36 cellular contexts compared by ENCODE assay signal in the genomic region with DNA sequence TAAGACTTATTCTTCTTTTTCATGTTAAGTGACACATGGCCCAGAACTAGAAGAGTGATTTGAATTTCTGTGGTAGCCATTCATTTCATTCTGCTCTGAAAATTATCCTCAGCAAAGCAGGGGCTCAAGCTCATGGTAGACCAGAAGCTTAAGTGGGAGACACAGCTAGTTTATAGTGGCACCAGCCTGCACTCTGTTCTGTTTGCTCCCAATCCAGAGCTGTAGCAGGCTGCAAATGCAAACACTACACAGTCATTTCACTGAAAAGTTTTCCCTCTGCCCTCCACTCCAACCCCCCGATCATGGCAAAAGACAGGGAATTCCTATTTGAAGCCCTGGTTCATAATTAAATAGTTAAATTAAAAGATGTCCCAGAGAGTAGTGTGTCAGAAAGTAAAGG. TPM values are rescaled to one million over a fixed set of nuclear protein-coding genes. Genes with fewer than 3 reads are reported as not detected.
"Had no signal": no experiment of that assay in that cellular context is flagged by ENCODE, and none has a peak within 500 bp of the region (broad histone marks: within the 10 kb centered on the region; RNA-seq: fewer than 3 reads in every experiment).

No MANE protein-coding gene starts in this region.

- H3K27ac Mint-ChIP-seq: activated CD4-positive, alpha-beta memory T cell treated with anti-CD3 and anti-CD28 coated beads for 36 hours; activated CD4-positive, alpha-beta T cell treated with anti-CD3 and anti-CD28 coated beads, Interleukin-2, amount 10 ng/mL, durations not matched to agents 24 days and 14 days; activated CD8-positive, alpha-beta T cell treated with anti-CD3 and anti-CD28 coated beads for 36 hours; activated naive CD4-positive, alpha-beta T cell treated with anti-CD3 and anti-CD28 coated beads, Interleukin-2, amount 10 ng/mL, durations not matched to agents 7 days and 5 days; activated naive CD4-positive, alpha-beta T cell treated with anti-CD3 and anti-CD28 coated beads, Interleukin-2, amount 50 U/mL, for 24 hours; activated naive CD8-positive, alpha-beta T cell; activated naive CD8-positive, alpha-beta T cell treated with anti-CD3 and anti-CD28 coated beads, Interleukin-2, amount 10 ng/mL, durations not matched to agents 7 days and 5 days; activated naive CD8-positive, alpha-beta T cell treated with anti-CD3 and anti-CD28 coated beads, Interleukin-2, amount 50 U/mL, for 24 hours; activated T-cell treated with anti-CD3 and anti-CD28 coated beads, Interleukin-2, amount 50 U/mL, for 24 hours; activated T-helper 2 cell treated with anti-CD3 and anti-CD28 coated beads, Interferon-gamma antibody, Interleukin-2, Interleukin-4, amounts not matched to agents 10 μg/mL and 5 μg/mL and 100 μg/mL, durations not matched to agents 14 hours and 24 hours and 36 hours; brain; T-helper 1 cell treated with Interleukin-12 subunit alpha and Interleukin-12 subunit beta and Interleukin-4 antibody, amounts not matched to agents 30 μg/mL and 1 μg/mL, for 36 hours; T-helper 2 cell treated with Interferon-gamma antibody and Interleukin-4, amounts not matched to agents 5 μg/mL and 100 μg/mL, for 36 hours had no signal

- H3K4me1 Mint-ChIP-seq: activated CD4-positive, alpha-beta T cell treated with anti-CD3 and anti-CD28 coated beads, Interleukin-2, amount 10 ng/mL, durations not matched to agents 24 days and 14 days; activated naive CD4-positive, alpha-beta T cell treated with anti-CD3 and anti-CD28 coated beads, Interleukin-2, amount 10 ng/mL, durations not matched to agents 7 days and 5 days; activated naive CD4-positive, alpha-beta T cell treated with anti-CD3 and anti-CD28 coated beads, Interleukin-2, amount 50 U/mL, for 24 hours; activated naive CD8-positive, alpha-beta T cell treated with anti-CD3 and anti-CD28 coated beads, Interleukin-2, amount 10 ng/mL, durations not matched to agents 7 days and 5 days; activated naive CD8-positive, alpha-beta T cell treated with anti-CD3 and anti-CD28 coated beads, Interleukin-2, amount 50 U/mL, for 24 hours; central memory CD8-positive, alpha-beta T cell had no signal

- ATAC-seq: activated CD4-positive, CD25-positive, alpha-beta regulatory T cell treated with anti-CD3 and anti-CD28 coated beads, Interleukin-2, amount 50 U/mL, for 24 hours; activated CD8-positive, alpha-beta T cell treated with anti-CD3 and anti-CD28 coated beads for 36 hours; activated naive CD8-positive, alpha-beta T cell treated with anti-CD3 and anti-CD28 coated beads, Interleukin-2, amount 50 U/mL, for 24 hours had no signal

- H3K36me3 Mint-ChIP-seq: activated CD4-positive, alpha-beta memory T cell treated with anti-CD3 and anti-CD28 coated beads for 36 hours; activated naive CD4-positive, alpha-beta T cell treated with anti-CD3 and anti-CD28 coated beads, Interleukin-2, amount 10 ng/mL, durations not matched to agents 7 days and 5 days; activated naive CD4-positive, alpha-beta T cell treated with anti-CD3 and anti-CD28 coated beads, Interleukin-2, amount 50 U/mL, for 24 hours; activated naive CD8-positive, alpha-beta T cell; activated naive CD8-positive, alpha-beta T cell treated with anti-CD3 and anti-CD28 coated beads, Interleukin-2, amount 10 ng/mL, durations not matched to agents 7 days and 5 days had no signal

- DNase-seq: activated CD4-positive, alpha-beta memory T cell treated with anti-CD3 and anti-CD28 coated beads for 36 hours; activated CD4-positive, alpha-beta T cell treated with anti-CD3 and anti-CD28 coated beads for 4 hours; activated CD4-positive, alpha-beta T cell treated with anti-CD3 and anti-CD28 coated beads, Interleukin-2, amount 10 ng/mL, durations not matched to agents 24 days and 14 days; activated CD4-positive, alpha-beta T cell treated with anti-CD3 and anti-CD28 coated beads, Interleukin-2, amount 50 U/mL, for 1 hour; activated CD4-positive, alpha-beta T cell treated with anti-CD3 and anti-CD28 coated beads, Interleukin-2, amount 50 U/mL, for 4 hours; activated CD4-positive, CD25-positive, alpha-beta regulatory T cell; activated CD8-positive, alpha-beta memory T cell treated with anti-CD3 and anti-CD28 coated beads, Interleukin-2, amount 50 U/mL, for 48 hours; activated CD8-positive, alpha-beta T cell treated with anti-CD3 and anti-CD28 coated beads for 36 hours; activated effector memory CD4-positive, alpha-beta T cell treated with Interleukin-2 at 50 U/mL for 16 hours; activated gamma-delta T cell; activated naive CD4-positive, alpha-beta T cell treated with anti-CD3 and anti-CD28 coated beads, Interleukin-2, amount 10 ng/mL, durations not matched to agents 7 days and 5 days; activated naive CD4-positive, alpha-beta T cell treated with Interleukin-2 at 50 U/mL for 16 hours; activated naive CD8-positive, alpha-beta T cell treated with anti-CD3 and anti-CD28 coated beads, Interleukin-2, amount 10 ng/mL, durations not matched to agents 7 days and 5 days; activated naive CD8-positive, alpha-beta T cell treated with anti-CD3 and anti-CD28 coated beads, Interleukin-2, amount 50 U/mL, for 24 hours; activated T-cell treated with anti-CD3 and anti-CD28 coated beads, Interleukin-2, amount 50 U/mL, for 24 hours; activated T-cell treated with anti-CD3 and anti-CD28 coated beads, Interleukin-2, amount 50 U/mL, for 48 hours; amygdala; anterior cingulate cortex; caudate nucleus; cerebellar nuclear complex; T-helper 1 cell; T-helper 2 cell; T-helper 9 cell had no signal

- H3K9me3 Mint-ChIP-seq: activated CD4-positive, alpha-beta memory T cell treated with anti-CD3 and anti-CD28 coated beads for 36 hours; activated CD4-positive, alpha-beta T cell treated with anti-CD3 and anti-CD28 coated beads, Interleukin-2, amount 10 ng/mL, durations not matched to agents 24 days and 14 days; activated CD8-positive, alpha-beta T cell treated with anti-CD3 and anti-CD28 coated beads for 36 hours; activated naive CD4-positive, alpha-beta T cell treated with anti-CD3 and anti-CD28 coated beads, Interleukin-2, amount 10 ng/mL, durations not matched to agents 7 days and 5 days; activated naive CD4-positive, alpha-beta T cell treated with anti-CD3 and anti-CD28 coated beads, Interleukin-2, amount 50 U/mL, for 24 hours; activated naive CD8-positive, alpha-beta T cell treated with anti-CD3 and anti-CD28 coated beads, Interleukin-2, amount 10 ng/mL, durations not matched to agents 7 days and 5 days; activated naive CD8-positive, alpha-beta T cell treated with anti-CD3 and anti-CD28 coated beads, Interleukin-2, amount 50 U/mL, for 24 hours; activated T-cell treated with anti-CD3 and anti-CD28 coated beads, Interleukin-2, amount 50 U/mL, for 24 hours; activated T-helper 2 cell treated with anti-CD3 and anti-CD28 coated beads, Interferon-gamma antibody, Interleukin-2, Interleukin-4, amounts not matched to agents 10 μg/mL and 5 μg/mL and 100 μg/mL, durations not matched to agents 14 hours and 24 hours and 36 hours; brain; central memory CD8-positive, alpha-beta T cell; T-helper 1 cell treated with Interleukin-12 subunit alpha and Interleukin-12 subunit beta and Interleukin-4 antibody, amounts not matched to agents 30 μg/mL and 1 μg/mL, for 36 hours; T-helper 2 cell treated with Interferon-gamma antibody and Interleukin-4, amounts not matched to agents 5 μg/mL and 100 μg/mL, for 36 hours had no signal

- H3K27me3 Mint-ChIP-seq: activated CD4-positive, alpha-beta memory T cell treated with anti-CD3 and anti-CD28 coated beads for 36 hours; activated CD8-positive, alpha-beta T cell treated with anti-CD3 and anti-CD28 coated beads for 36 hours; activated naive CD4-positive, alpha-beta T cell treated with anti-CD3 and anti-CD28 coated beads, Interleukin-2, amount 50 U/mL, for 24 hours; activated naive CD8-positive, alpha-beta T cell; activated T-cell treated with anti-CD3 and anti-CD28 coated beads, Interleukin-2, amount 50 U/mL, for 24 hours; brain had no signal

- H3K4me3 Mint-ChIP-seq: activated CD4-positive, alpha-beta memory T cell treated with anti-CD3 and anti-CD28 coated beads for 36 hours; activated CD4-positive, alpha-beta T cell treated with anti-CD3 and anti-CD28 coated beads, Interleukin-2, amount 10 ng/mL, durations not matched to agents 24 days and 14 days; activated CD8-positive, alpha-beta T cell treated with anti-CD3 and anti-CD28 coated beads for 36 hours; activated naive CD4-positive, alpha-beta T cell treated with anti-CD3 and anti-CD28 coated beads, Interleukin-2, amount 10 ng/mL, durations not matched to agents 7 days and 5 days; activated naive CD4-positive, alpha-beta T cell treated with anti-CD3 and anti-CD28 coated beads, Interleukin-2, amount 50 U/mL, for 24 hours; activated naive CD8-positive, alpha-beta T cell; activated naive CD8-positive, alpha-beta T cell treated with anti-CD3 and anti-CD28 coated beads, Interleukin-2, amount 10 ng/mL, durations not matched to agents 7 days and 5 days; activated naive CD8-positive, alpha-beta T cell treated with anti-CD3 and anti-CD28 coated beads, Interleukin-2, amount 50 U/mL, for 24 hours; activated T-cell treated with anti-CD3 and anti-CD28 coated beads, Interleukin-2, amount 50 U/mL, for 24 hours; brain; central memory CD8-positive, alpha-beta T cell; T-helper 1 cell treated with Interleukin-12 subunit alpha and Interleukin-12 subunit beta and Interleukin-4 antibody, amounts not matched to agents 30 μg/mL and 1 μg/mL, for 36 hours; T-helper 2 cell treated with Interferon-gamma antibody and Interleukin-4, amounts not matched to agents 5 μg/mL and 100 μg/mL, for 36 hours had no signal

RNA-seq across cellular contexts. Expression of a gene that starts 43.3 kb away (rescaled TPM):
- total RNA-seq: activated CD4-positive, alpha-beta memory T cell treated with anti-CD3 and anti-CD28 coated beads for 36 hours; activated CD4-positive, alpha-beta T cell treated with anti-CD3 and anti-CD28 coated beads, Interleukin-2, amount 10 ng/mL, durations not matched to agents 24 days and 14 days; activated CD8-positive, alpha-beta memory T cell treated with anti-CD3 and anti-CD28 coated beads for 36 hours; activated CD8-positive, alpha-beta T cell treated with anti-CD3 and anti-CD28 coated beads for 36 hours; activated naive CD8-positive, alpha-beta T cell treated with anti-CD3 and anti-CD28 coated beads, Interleukin-2, amount 10 ng/mL, durations not matched to agents 7 days and 5 days; activated T-helper 2 cell treated with anti-CD3 and anti-CD28 coated beads, Interferon-gamma antibody, Interleukin-2, Interleukin-4, amounts not matched to agents 10 μg/mL and 5 μg/mL and 100 μg/mL, durations not matched to agents 14 hours and 24 hours and 36 hours; bronchial epithelial cell; cardiac muscle cell; chondrocyte had no signal

RNA-seq across cellular contexts. Expression of a gene that starts 52.0 kb away (rescaled TPM):
- total RNA-seq: activated CD4-positive, alpha-beta T cell treated with anti-CD3 and anti-CD28 coated beads, Interleukin-2, amount 10 ng/mL, durations not matched to agents 24 days and 14 days; activated CD8-positive, alpha-beta memory T cell treated with anti-CD3 and anti-CD28 coated beads for 36 hours; activated CD8-positive, alpha-beta T cell treated with anti-CD3 and anti-CD28 coated beads for 36 hours; activated naive CD8-positive, alpha-beta T cell treated with anti-CD3 and anti-CD28 coated beads, Interleukin-2, amount 10 ng/mL, durations not matched to agents 7 days and 5 days; activated T-helper 2 cell treated with anti-CD3 and anti-CD28 coated beads, Interferon-gamma antibody, Interleukin-2, Interleukin-4, amounts not matched to agents 10 μg/mL and 5 μg/mL and 100 μg/mL, durations not matched to agents 14 hours and 24 hours and 36 hours; ascending aorta; bronchial epithelial cell; cardiac muscle cell; chondrocyte had no signal
